18 cellular contexts compared by ENCODE assay signal in the genomic region with DNA sequence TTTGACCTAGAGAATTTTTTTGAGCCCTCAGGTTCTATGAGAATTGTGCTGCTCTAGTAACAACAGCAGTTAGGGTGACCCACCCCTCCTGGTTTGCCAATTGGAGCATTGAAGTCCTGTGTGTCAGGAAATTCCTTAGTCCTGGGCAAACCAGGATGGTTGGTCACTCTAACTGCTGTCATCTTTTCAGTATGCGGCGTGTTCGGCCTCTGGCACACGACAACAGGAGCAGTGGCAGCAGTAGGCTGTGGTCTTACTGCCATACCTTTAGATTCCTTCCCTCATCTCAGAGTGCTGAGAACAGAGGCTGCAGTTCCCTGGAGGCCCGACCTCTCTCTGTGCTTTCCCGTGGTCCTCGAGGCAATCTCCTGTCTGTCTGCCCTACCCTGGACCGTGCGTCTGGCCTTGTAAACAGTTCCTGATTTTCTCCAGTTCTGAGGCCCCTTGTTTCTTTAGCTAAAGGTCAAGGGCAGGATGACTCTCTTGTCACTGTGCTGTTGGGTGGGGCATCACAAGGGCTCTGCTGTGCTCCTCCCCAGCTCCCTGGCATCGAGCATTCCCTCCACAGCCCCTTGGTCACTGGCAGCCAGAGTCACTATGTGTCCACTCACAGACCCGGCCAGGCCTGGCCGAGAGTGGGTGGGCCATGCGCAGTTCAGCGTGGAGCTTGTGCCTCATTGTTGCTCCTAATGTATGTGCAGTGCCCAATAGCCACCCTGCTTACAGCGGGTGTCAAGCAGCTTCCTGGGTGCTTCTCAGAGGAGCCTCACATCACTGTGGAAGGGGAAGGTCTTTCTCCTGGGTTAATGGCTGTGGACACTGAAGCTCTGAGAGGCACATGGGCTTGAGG. TPM values are rescaled to one million over a fixed set of nuclear protein-coding genes. Genes with fewer than 3 reads are reported as not detected.
"Had no signal": no experiment of that assay in that cellular context is flagged by ENCODE, and none has a peak within 500 bp of the region (broad histone marks: within the 10 kb centered on the region; RNA-seq: fewer than 3 reads in every experiment).

No MANE protein-coding gene starts in this region.

- FAIRE-seq: frontal cortex had no signal

- H3K36me3 ChIP-seq: prostate gland, right lobe of liver, uterus had no signal

- H3K4me1 ChIP-seq: prostate gland, right lobe of liver, uterus had no signal

- H3K27ac ChIP-seq: prostate gland, right lobe of liver, uterus had no signal

- ATAC-seq: activated CD8-positive, alpha-beta T cell treated with anti-CD3 and anti-CD28 coated beads, Interleukin-2, amount 10 ng/mL, durations not matched to agents 7 days and 5 days; mucosa of descending colon; naive thymus-derived CD8-positive, alpha-beta T cell; T-helper 17 cell; WTC11 had no signal

- H3K27me3 ChIP-seq: right lobe of liver, uterus had no signal

- DNase-seq: activated CD4-positive, alpha-beta T cell treated with anti-CD3 and anti-CD28 coated beads for 48 hours; activated CD8-positive, alpha-beta T cell treated with anti-CD3 and anti-CD28 coated beads, Interleukin-2, amount 10 ng/mL, durations not matched to agents 7 days and 5 days; activated naive CD8-positive, alpha-beta T cell treated with anti-CD3 and anti-CD28 coated beads for 36 hours; amygdala; effector CD8-positive, alpha-beta T cell; head of caudate nucleus; immature natural killer cell; mammary epithelial cell; mucosa of descending colon; naive thymus-derived CD8-positive, alpha-beta T cell; occipital lobe; right lobe of liver; stimulated activated CD4-positive, alpha-beta T cell treated with anti-CD3 and anti-CD28 coated beads, Interleukin-1b, Interleukin-23, amount 100 ng/mL, for 48 hours; T-helper 17 cell; uterus had no signal

- H3K4me3 ChIP-seq: mucosa of descending colon, prostate gland, right lobe of liver, uterus had no signal

- H3K9me3 ChIP-seq: mucosa of descending colon, prostate gland, right lobe of liver, uterus had no signal

RNA-seq across cellular contexts. Expression of a gene that starts 18.5 kb away (rescaled TPM):
- total RNA-seq: naive thymus-derived CD8-positive, alpha-beta T cell; T-helper 17 cell had no signal
- polyA plus RNA-seq: mammary epithelial cell; naive thymus-derived CD8-positive, alpha-beta T cell had no signal
